In the genomic region with DNA sequence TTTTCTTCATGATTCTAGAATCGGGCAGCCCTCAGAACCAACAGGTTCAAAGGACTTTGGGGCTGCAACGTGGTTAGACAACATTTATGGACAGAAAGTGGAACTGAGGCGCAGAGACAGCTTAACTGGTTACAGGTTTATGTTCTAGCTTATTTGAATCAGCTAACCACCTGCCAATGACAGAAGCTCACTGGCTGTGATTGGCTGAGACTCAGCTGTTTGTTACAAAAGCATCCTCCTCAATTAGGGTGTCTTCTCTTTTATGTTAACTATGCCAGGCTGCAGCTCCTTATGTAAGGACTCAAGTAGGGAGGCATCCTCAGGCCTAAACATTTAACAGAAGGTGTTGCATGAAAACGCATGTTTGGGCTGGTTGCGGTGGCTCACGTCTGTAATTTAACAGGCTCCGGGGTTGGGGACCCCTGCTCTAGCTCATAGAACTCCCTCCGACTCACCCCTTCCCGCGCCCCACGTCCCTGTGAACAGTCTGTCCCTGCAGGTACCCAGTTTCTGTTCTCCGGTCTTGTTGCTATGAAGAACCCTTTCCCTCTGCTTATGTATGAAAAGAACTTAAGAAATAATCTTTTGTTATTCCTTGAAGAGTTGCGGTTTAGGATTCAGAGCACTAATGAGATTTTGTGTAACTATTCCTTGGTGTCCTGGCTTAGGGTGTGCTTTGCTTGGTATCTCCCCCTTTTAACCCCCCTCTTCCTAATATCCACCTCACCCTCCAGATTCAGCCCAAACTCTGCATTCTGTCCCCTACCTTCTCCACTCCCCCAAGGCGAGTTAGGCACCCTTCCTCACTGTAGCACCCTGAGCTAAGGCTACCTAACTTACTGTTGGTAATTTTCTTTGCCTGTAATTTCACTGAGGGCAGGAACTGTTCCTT, we compare ENCODE assay signal across 11 cellular contexts. TPM values are rescaled to one million over a fixed set of nuclear protein-coding genes. Genes with fewer than 3 reads are reported as not detected.
DNase-seq lines count a peak whose midpoint lies in the region; ATAC-seq lines count a peak whose summit lies in the region.
"Had no signal": no experiment of that assay in that cellular context is flagged by ENCODE, and none has a peak within 500 bp of the region (broad histone marks: within the 10 kb centered on the region; RNA-seq: fewer than 3 reads in every experiment).

No MANE protein-coding gene starts in this region.

- H3K27me3 Mint-ChIP-seq in activated naive CD4-positive, alpha-beta T cell treated with anti-CD3 and anti-CD28 coated beads for 36 hours (ENCODE audit: low read depth): no peaks in the 10 kb centered on the region
- H3K27me3 Mint-ChIP-seq in activated CD4-positive, alpha-beta memory T cell treated with anti-CD3 and anti-CD28 coated beads, Interleukin-2, amount 10 ng/mL, durations not matched to agents 7 days and 5 days: peaks cover 5% of the 10 kb centered on the region

- no peak for ATAC-seq in GM19452 (IDR thresholded peaks at IDR 0.05; ENCODE audit: unreplicated experiment)

- POLR2A ChIA-PET in activated CD4-positive, alpha-beta memory T cell treated with anti-CD3 and anti-CD28 coated beads, Interleukin-2, amount 10 ng/mL, durations not matched to agents 7 days and 5 days (lab: Charles Lee): interaction anchor here (0.6 to 3.4 kb wide), 16 partner anchors 9 to 486 kb away, joined by 3 to 35 read pairs (median 4); a partner anchor contains a TSS

- H3K4me1 Mint-ChIP-seq in activated naive CD4-positive, alpha-beta T cell treated with anti-CD3 and anti-CD28 coated beads for 36 hours (ENCODE audit: low read depth): peaks cover 28% of the 10 kb centered on the region
- peaks cover 45% of the 10 kb centered on the region for H3K4me1 Mint-ChIP-seq in activated CD4-positive, alpha-beta memory T cell treated with anti-CD3 and anti-CD28 coated beads, Interleukin-2, amount 10 ng/mL, durations not matched to agents 7 days and 5 days

- no peak overlapping the region for H3K27ac Mint-ChIP-seq in activated naive CD4-positive, alpha-beta T cell treated with anti-CD3 and anti-CD28 coated beads for 36 hours
- H3K27ac Mint-ChIP-seq in activated CD4-positive, alpha-beta memory T cell treated with anti-CD3 and anti-CD28 coated beads, Interleukin-2, amount 10 ng/mL, durations not matched to agents 7 days and 5 days: peak overlapping the region; percentile 58

- H3K4me3 Mint-ChIP-seq in activated naive CD4-positive, alpha-beta T cell treated with anti-CD3 and anti-CD28 coated beads for 36 hours: peak overlapping the region; percentile 93
- peak overlapping the region; percentile 58 for H3K4me3 Mint-ChIP-seq in activated CD4-positive, alpha-beta memory T cell treated with anti-CD3 and anti-CD28 coated beads, Interleukin-2, amount 10 ng/mL, durations not matched to agents 7 days and 5 days

- intact Hi-C loops in activated naive CD4-positive, alpha-beta T cell treated with anti-CD3 and anti-CD28 coated beads for 36 hours (cut with micrococcal nuclease): no loop called here

- DNase-seq in activated naive CD4-positive, alpha-beta T cell treated with anti-CD3 and anti-CD28 coated beads for 36 hours: no peak
- DNase-seq in activated naive CD4-positive, alpha-beta T cell (lab: John Stamatoyannopoulos, UW): no peak
- no peak for DNase-seq in activated CD4-positive, alpha-beta memory T cell treated with anti-CD3 and anti-CD28 coated beads, Interleukin-2, amount 10 ng/mL, durations not matched to agents 7 days and 5 days
- DNase-seq in inferior parietal cortex (ENCODE audit: extremely low spot score): peak; percentile 12
- no peak for DNase-seq in substantia nigra (lab: John Stamatoyannopoulos, UW)
- no peak for DNase-seq in AML-193 (lab: John Stamatoyannopoulos, UW)
- no peak for DNase-seq in HT-29 (ENCODE audit: low spot score)
- DNase-seq: Kasumi-1, left ventricle myocardium superior, NCI-H510A had no signal

- peak overlapping the region; percentile 4 for H3K27ac ChIP-seq in substantia nigra (ENCODE audit: low read depth, low read length, poor library complexity, severe bottlenecking)

- H3K9me3 Mint-ChIP-seq in activated naive CD4-positive, alpha-beta T cell treated with anti-CD3 and anti-CD28 coated beads for 36 hours: no peaks in the 10 kb centered on the region
- no peaks in the 10 kb centered on the region for H3K9me3 Mint-ChIP-seq in activated CD4-positive, alpha-beta memory T cell treated with anti-CD3 and anti-CD28 coated beads, Interleukin-2, amount 10 ng/mL, durations not matched to agents 7 days and 5 days

- H3K36me3 Mint-ChIP-seq in activated naive CD4-positive, alpha-beta T cell treated with anti-CD3 and anti-CD28 coated beads for 36 hours (ENCODE audit: low read depth): no peaks in the 10 kb centered on the region
- peaks cover 22% of the 10 kb centered on the region for H3K36me3 Mint-ChIP-seq in activated CD4-positive, alpha-beta memory T cell treated with anti-CD3 and anti-CD28 coated beads, Interleukin-2, amount 10 ng/mL, durations not matched to agents 7 days and 5 days (ENCODE audit: low read depth)

- CTCF ChIA-PET in activated naive CD4-positive, alpha-beta T cell treated with anti-CD3 and anti-CD28 coated beads for 36 hours (lab: Charles Lee): interaction anchor here (0.6 to 1.7 kb wide), 6 partner anchors 10 to 345 kb away, joined by 3 to 5 read pairs (median 4); no protein-coding TSS in a partner anchor
- CTCF ChIA-PET in activated CD4-positive, alpha-beta memory T cell treated with anti-CD3 and anti-CD28 coated beads, Interleukin-2, amount 10 ng/mL, durations not matched to agents 7 days and 5 days (lab: Charles Lee): interaction anchor here (0.8 to 2.3 kb wide), 5 partner anchors 10 to 345 kb away, joined by 3 to 8 read pairs (median 6); no protein-coding TSS in a partner anchor

RNA-seq across cellular contexts. Expression of a gene that starts 1.2 kb away (rescaled TPM):
- 1 to 10 TPM; 8.3 to 8.6 TPM for total RNA-seq in activated naive CD4-positive, alpha-beta T cell treated with anti-CD3 and anti-CD28 coated beads for 36 hours
- total RNA-seq in activated CD4-positive, alpha-beta memory T cell treated with anti-CD3 and anti-CD28 coated beads, Interleukin-2, amount 10 ng/mL, durations not matched to agents 7 days and 5 days: 10 to 100 TPM; 20.2 to 20.5 TPM
- 15.4 and 15.8 TPM in 2 replicates for total RNA-seq in HT-29 (2014; rRNA removed; shearing (Covaris generic))
